ENCODE assay signal across 18 cellular contexts in genomic region chr7:151783958-151784575, GRCh38.
DNase-seq lines count a peak whose midpoint lies in the region; ATAC-seq, FAIRE-seq and TF ChIP-seq lines count a peak whose summit lies in the region.
"Had no signal": no experiment of that assay in that cellular context is flagged by ENCODE, and none has a peak within 500 bp of the region (broad histone marks: within the 10 kb centered on the region; RNA-seq: fewer than 3 reads in every experiment).

No MANE protein-coding gene starts in this region.

- no peaks in the 10 kb centered on the region for H3K79me1 ChIP-seq in H1 (ENCODE audit: low read depth, low read length)

- H3K79me2 ChIP-seq in H1 (ENCODE audit: control insufficient read depth in 1 of 2, insufficient read depth in 2 of 2, low read length in 2 of 2) (no peaks in the 10 kb centered on the region), neural progenitor cell (ENCODE audit: low read depth) (no peaks in the 10 kb centered on the region)

- H3K9me3 Mint-ChIP-seq in neural progenitor cell: no peaks in the 10 kb centered on the region
- H3K9me3 Mint-ChIP-seq: CD4-positive, alpha-beta memory T cell; GM23338; H9 had no signal

- H3K18ac ChIP-seq in H1 (ENCODE audit: extremely low read depth, low read length): no peak overlapping the region

- POLR2A ChIA-PET in H1 (lab: Charles Lee; ENCODE audit: partially characterized antibody): interaction anchor here (0.6 to 0.9 kb wide), 2 partner anchors 10 to 11 kb away, joined by 3 read pairs; no protein-coding TSS in a partner anchor

- H3K27ac Mint-ChIP-seq in neural progenitor cell: peak overlapping the region; percentile 37
- H3K27ac Mint-ChIP-seq: B cell, GM23338, H9 had no signal

- H2BK120ac ChIP-seq in H1 (replicated peaks; ENCODE audit: low read depth, low read length): no peak overlapping the region

- no peak overlapping the region for H2BK12ac ChIP-seq in H1 (ENCODE audit: low read depth, low read length)

- peaks cover 7% of the 10 kb centered on the region for H3K27me3 Mint-ChIP-seq in neural progenitor cell (ENCODE audit: insufficient read depth, low read depth)
- H3K27me3 Mint-ChIP-seq: B cell; CD4-positive, alpha-beta memory T cell had no signal

- H3F3A ChIP-seq in neural progenitor cell (ENCODE audit: low read depth): no peaks in the 10 kb centered on the region

- no peak overlapping the region for H3K27ac ChIP-seq in H1 (ENCODE audit: low read depth, low read length)
- H3K27ac ChIP-seq in neural progenitor cell: no peak overlapping the region
- no peak overlapping the region for H3K27ac ChIP-seq in aorta (ENCODE audit: low read depth in 1 of 2, low read length in 2 of 2)
- H3K27ac ChIP-seq: HL-60 had no signal

- H3K27me3 ChIP-seq in H1 (replicated peaks in 1 of 4; ENCODE audit: control insufficient read depth in 3 of 4, extremely low read depth in 1 of 4, insufficient read depth in 3 of 4, low read length in 3 of 4) (peaks cover 0 to 6% (median 3%) of the 10 kb centered on the region in 4 experiments; a peak in 3 of 7 replicates), neural progenitor cell (peaks cover 12% of the 10 kb centered on the region), aorta (ENCODE audit: control insufficient read depth in 1 of 2, insufficient read depth in 2 of 2, low read length in 1 of 2) (no peaks in the 10 kb centered on the region)

- no peak overlapping the region for H2AK5ac ChIP-seq in H1 (ENCODE audit: low read depth, low read length)

- no peak overlapping the region for H3K56ac ChIP-seq in H1 (replicated peaks; ENCODE audit: insufficient read length, low read depth, low read length)

- 91% methylated on average over 18 of the region's 18 CpGs; no CpG with 5 or more reads in 1 of the 2 experiments for WGBS in H1 (ENCODE audit: extremely low coverage in 1 of 2, insufficient coverage in 1 of 2, insufficient read length in 1 of 2, insufficient replicate concordance in 2 of 2, low coverage in 1 of 2, low lambda C conversion rate in 2 of 2, missing lambda C conversion rate in 1 of 2), 2 experiments
- whole genome bisulfite sequencing in aorta, 2 donors: 96% methylated on average over 18 of the region's 18 CpGs

- H3K36me3 Mint-ChIP-seq in neural progenitor cell: no peaks in the 10 kb centered on the region

- no peak overlapping the region for H2BK20ac ChIP-seq in H1 (ENCODE audit: low read length)

- no peak overlapping the region for H3K4me3 ChIP-seq in H1 (ENCODE audit: extremely low read depth in 1 of 4, insufficient read depth in 2 of 4, low read depth in 3 of 4, low read length in 4 of 4)
- H3K4me3 ChIP-seq in neural progenitor cell: no peak overlapping the region
- no peak overlapping the region for H3K4me3 ChIP-seq in aorta (ENCODE audit: low read length in 2 of 2)
- H3K4me3 ChIP-seq: GM12878 had no signal

- H4K5ac ChIP-seq in H1 (ENCODE audit: insufficient read length, low read depth, low read length): no peak overlapping the region

- H4K8ac ChIP-seq in H1 (ENCODE audit: extremely low read depth, insufficient read depth, low read length): no peak overlapping the region; the same call in 1 of the 2 replicates

- no peak overlapping the region for H2BK15ac ChIP-seq in H1 (ENCODE audit: low read length)

- no peak overlapping the region for H3K14ac ChIP-seq in H1 (ENCODE audit: insufficient read length)

- intact Hi-C loops in Right ventricle myocardium superior (cut with DNase I): no loop called here
- intact Hi-C loops in Right ventricle myocardium inferior (cut with DNase I): loop anchor here (2.0 to 5.0 kb wide), 2 partner anchors 83 to 149 kb away; no protein-coding TSS in a partner anchor
- intact Hi-C loops in aorta (cut with DNase I): loop anchor here (5.0 to 10.0 kb wide), 2 partner anchors 148 to 361 kb away; no protein-coding TSS in a partner anchor

- no peak for TF ChIP-seq EP300 in H1 (IDR thresholded peaks at IDR 0.05; ENCODE audit: borderline replicate concordance in 1 of 2, low read depth in 2 of 2, low read length in 2 of 2)

- no peak overlapping the region for H3K23ac ChIP-seq in H1 (ENCODE audit: insufficient read length)

- TF ChIP-seq CTCF in H1 (IDR thresholded peaks at IDR 0.05; ENCODE audit: control extremely low read depth in 1 of 3, insufficient read depth in 1 of 3, low read depth in 1 of 3, low read length in 3 of 3) (no peak), neural progenitor cell (IDR thresholded peaks at IDR 0.05) (no peak)

- H4K20me1 ChIP-seq in H1 (replicated peaks in 1 of 2; ENCODE audit: control insufficient read depth in 1 of 2, insufficient read depth in 2 of 2, low read length in 2 of 2) (no peaks in the 10 kb centered on the region), neural progenitor cell (ENCODE audit: low read depth) (no peaks in the 10 kb centered on the region)

- no peak overlapping the region for H2AFZ ChIP-seq in H1 (ENCODE audit: low read length)
- no peak overlapping the region for H2AFZ ChIP-seq in neural progenitor cell (replicated peaks)

- no peak overlapping the region for H3K4me2 ChIP-seq in H1 (ENCODE audit: insufficient read depth in 1 of 2, low read depth in 2 of 2, low read length in 2 of 2)
- no peak overlapping the region for H3K4me2 ChIP-seq in neural progenitor cell
- H3K4me2 ChIP-seq: GM23338 had no signal

- no peak for TF ChIP-seq POLR2A in H1 (IDR thresholded peaks at IDR 0.05; ENCODE audit: control extremely low read depth in 1 of 2, low read depth in 2 of 2, low read length in 2 of 2)

- DNase-seq in Right ventricle myocardium superior (peak; percentile 35), Right ventricle myocardium inferior (ENCODE audit: missing footprints) (no peak), H1 (ENCODE audit: low read depth in 1 of 2, low spot score in 2 of 2) (no peak), neural progenitor cell (ENCODE audit: low spot score) (no peak), aorta (peak; percentile 38 to 65), Ammon's horn (ENCODE audit: low spot score) (no peak)
- DNase-seq: ACHN; C1 segment of cervical spinal cord; CD4-positive, alpha-beta memory T cell; DMS79; H9 had no signal

- H3K4me1 ChIP-seq in H1 (replicated peaks in 1 of 4; ENCODE audit: control insufficient read depth in 3 of 4, insufficient read depth in 4 of 4, low read length in 3 of 4): peaks cover 0 to 4% (median 1%) of the 10 kb centered on the region in 4 experiments; a peak in 2 of 7 replicates
- no peaks in the 10 kb centered on the region for H3K4me1 ChIP-seq in neural progenitor cell
- H3K4me1 ChIP-seq in aorta (ENCODE audit: control insufficient read depth in 1 of 2, insufficient read depth in 2 of 2, low read length in 2 of 2): no peaks in the 10 kb centered on the region

- ATAC-seq in Right ventricle myocardium superior (ENCODE audit: poor library complexity) (no peak), Right ventricle myocardium inferior (no peak), aorta (ENCODE audit: low FRiP score) (no peak), HG02759 (IDR thresholded peaks at IDR 0.05; ENCODE audit: unreplicated experiment) (no peak), GM18868 (IDR thresholded peaks at IDR 0.05; ENCODE audit: unreplicated experiment) (no peak)

- peaks cover 3% of the 10 kb centered on the region for H3K23me2 ChIP-seq in H1 (ENCODE audit: low read depth, low read length)

- H3K9ac ChIP-seq in H1 (replicated peaks in 1 of 4; ENCODE audit: extremely low read depth in 1 of 4, low read depth in 3 of 4, low read length in 3 of 4) (no peak overlapping the region), neural progenitor cell (no peak overlapping the region)

- no peak for TF ChIP-seq RAD21 in H1 (IDR thresholded peaks at IDR 0.05 in 1 of 2, conservative IDR thresholded peaks at IDR 0.05 in 1 of 2; ENCODE audit: low read depth in 2 of 2, low read length in 2 of 2)

- H3K9me3 ChIP-seq in H1 (ENCODE audit: insufficient read depth in 2 of 2, low read depth in 1 of 2, low read length in 1 of 2) (no peaks in the 10 kb centered on the region), neural progenitor cell (ENCODE audit: low read depth) (no peaks in the 10 kb centered on the region), aorta (ENCODE audit: control insufficient read depth, low read length) (no peaks in the 10 kb centered on the region)

- CTCF ChIA-PET in H1 (lab: Charles Lee; ENCODE audit: partially characterized antibody): interaction anchor here (0.6 to 5.0 kb wide), 33 partner anchors 9 to 416 kb away, joined by 3 to 57 read pairs (median 5); no protein-coding TSS in a partner anchor

- H3K36me3 ChIP-seq in H1 (ENCODE audit: control insufficient read depth in 2 of 4, insufficient read depth in 4 of 4, low read length in 3 of 4): no peaks in the 10 kb centered on the region
- H3K36me3 ChIP-seq in neural progenitor cell: no peaks in the 10 kb centered on the region
- no peaks in the 10 kb centered on the region for H3K36me3 ChIP-seq in aorta (ENCODE audit: control insufficient read depth in 1 of 2, insufficient read depth in 2 of 2, low read length in 1 of 2)

- no peak overlapping the region for H3K4ac ChIP-seq in H1 (replicated peaks; ENCODE audit: insufficient read length, low read depth, low read length)

- no peak for FAIRE-seq in H1 (lab: Jason Lieb, UNC)
- FAIRE-seq: GM12878, GM18507 had no signal

- H3K4me3 Mint-ChIP-seq in neural progenitor cell: no peak overlapping the region
- H3K4me3 Mint-ChIP-seq: H9 had no signal

- peaks cover 3% of the 10 kb centered on the region for H3K4me1 Mint-ChIP-seq in neural progenitor cell

- H4K91ac ChIP-seq in H1 (replicated peaks; ENCODE audit: insufficient read length, low read length): no peak overlapping the region

- H2BK5ac ChIP-seq in H1 (ENCODE audit: low read depth, low read length): no peak overlapping the region

TF ChIP-seq in H1, 55 proteins besides CTCF, POLR2A, EP300 and RAD21:
- 0 out of 2 replicates have a peak, but pooled peaks have one; percentile 33 for TF ChIP-seq E2F6 (IDR thresholded peaks at IDR 0.05)
- TF ChIP-seq JUN (IDR thresholded peaks at IDR 0.05; ENCODE audit: low read depth, low read length): no peak
- 0 out of 2 replicates have a peak, but pooled peaks have one; percentile 28 for TF ChIP-seq MAX (IDR thresholded peaks at IDR 0.05)

Comparison
In these comparisons a context has a peak if more than half of its experiments do, and no peak if none do; other contexts are left out.
1. DNase-seq: peak in Right ventricle myocardium superior (single experiment) and aorta (2 of 2); none in Right ventricle myocardium inferior (single experiment), H1 (0 of 2), neural progenitor cell (single experiment) and Ammon's horn (single experiment).